19 cellular contexts compared by ENCODE assay signal in the genomic region with DNA sequence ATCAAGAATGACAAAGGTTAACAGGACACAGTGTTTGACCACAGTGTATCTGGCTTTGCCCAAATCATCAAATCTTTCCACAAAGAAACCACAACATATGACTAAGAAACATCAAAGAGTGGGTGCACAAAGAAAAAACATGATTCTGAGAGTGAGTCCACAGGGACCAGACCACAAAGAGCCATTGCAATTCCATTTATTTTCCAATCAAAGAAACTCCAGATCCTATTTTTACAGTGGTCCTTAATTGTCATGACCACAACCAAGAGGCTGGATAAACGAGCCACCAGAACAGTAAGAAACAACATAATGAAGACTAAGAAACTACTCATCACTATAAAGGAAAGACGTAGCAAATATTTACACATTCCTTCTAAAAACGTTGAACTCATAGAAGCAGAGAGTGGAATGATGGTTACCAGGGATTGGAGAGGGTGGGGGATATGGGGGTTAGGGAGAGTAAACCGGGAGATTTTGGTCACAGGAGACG.
DNase-seq lines count a peak whose midpoint lies in the region; ATAC-seq and TF ChIP-seq lines count a peak whose summit lies in the region.
"Had no signal": no experiment of that assay in that cellular context is flagged by ENCODE, and none has a peak within 500 bp of the region (broad histone marks: within the 10 kb centered on the region; RNA-seq: fewer than 3 reads in every experiment).

No MANE protein-coding gene starts in this region.

- no peak overlapping the region for H3K4me3 ChIP-seq in fibroblast of villous mesenchyme (ENCODE audit: low read depth, low read length)
- H3K4me3 ChIP-seq: cardiac muscle cell, lung had no signal

- H3K27ac Mint-ChIP-seq in activated naive CD8-positive, alpha-beta T cell treated with anti-CD3 and anti-CD28 coated beads, Interleukin-2, amount 50 U/mL, for 24 hours, result no peak overlapping the region
- H3K27ac Mint-ChIP-seq in activated naive CD8-positive, alpha-beta T cell treated with anti-CD3 and anti-CD28 coated beads for 36 hours, result no peak overlapping the region
- H3K27ac Mint-ChIP-seq: activated T-helper 17 cell treated with anti-CD3 and anti-CD28 coated beads, Interleukin-2, amount 50 U/mL, for 72 hours; stimulated activated naive CD8-positive, alpha-beta T cell treated with anti-CD3 and anti-CD28 coated beads, Interleukin-15, amount 100 ng/mL, for 72 hours had no signal

- H3K4me1 Mint-ChIP-seq in activated naive CD8-positive, alpha-beta T cell treated with anti-CD3 and anti-CD28 coated beads, Interleukin-2, amount 50 U/mL, for 24 hours, result no peaks in the 10 kb centered on the region
- H3K4me1 Mint-ChIP-seq in activated naive CD8-positive, alpha-beta T cell treated with anti-CD3 and anti-CD28 coated beads for 36 hours, result peaks cover 3% of the 10 kb centered on the region
- H3K4me1 Mint-ChIP-seq: activated T-helper 17 cell treated with anti-CD3 and anti-CD28 coated beads, Interleukin-2, amount 50 U/mL, for 72 hours; stimulated activated naive CD8-positive, alpha-beta T cell treated with anti-CD3 and anti-CD28 coated beads, Interleukin-15, amount 100 ng/mL, for 72 hours had no signal

- no peak for TF ChIP-seq CTCF in fibroblast of villous mesenchyme (IDR thresholded peaks at IDR 0.05; ENCODE audit: insufficient read depth, low read depth, low read length)
- no peak for TF ChIP-seq CTCF in GM13976 (IDR thresholded peaks at IDR 0.05; ENCODE audit: borderline replicate concordance, control extremely low read depth, extremely low read depth, insufficient read depth, missing control alignments)

- no peak for DNase-seq in activated naive CD8-positive, alpha-beta T cell treated with anti-CD3 and anti-CD28 coated beads, Interleukin-2, amount 50 U/mL, for 24 hours
- DNase-seq in activated naive CD8-positive, alpha-beta T cell treated with anti-CD3 and anti-CD28 coated beads for 36 hours, result no peak
- peak; percentile 96 for DNase-seq in SW480 (ENCODE audit: low spot score)
- peak; percentile 38 for DNase-seq in fibroblast of villous mesenchyme (ENCODE audit: low read depth)
- DNase-seq in GM13976 (ENCODE audit: low spot score), result no peak
- no peak for DNase-seq in MV-4-11 (lab: John Stamatoyannopoulos, UW)
- DNase-seq in effector CD4-positive, alpha-beta T cell, result no peak
- DNase-seq: 8988T; activated CD4-positive, alpha-beta T cell treated with anti-CD3 and anti-CD28 coated beads, Interleukin-2, amount 50 U/mL, for 4 hours; hypothalamus; Kasumi-1; NCI-H2081 treated with DMSO at 0.1 percent for 48 hours; Right ventricle myocardium superior; stimulated activated naive CD8-positive, alpha-beta T cell treated with anti-CD3 and anti-CD28 coated beads, Interleukin-15, amount 100 ng/mL, for 72 hours had no signal

- H3K27me3 Mint-ChIP-seq in activated naive CD8-positive, alpha-beta T cell treated with anti-CD3 and anti-CD28 coated beads, Interleukin-2, amount 50 U/mL, for 24 hours, result no peaks in the 10 kb centered on the region
- peaks cover 17% of the 10 kb centered on the region for H3K27me3 Mint-ChIP-seq in activated naive CD8-positive, alpha-beta T cell treated with anti-CD3 and anti-CD28 coated beads for 36 hours

- H3K4me3 Mint-ChIP-seq in activated naive CD8-positive, alpha-beta T cell treated with anti-CD3 and anti-CD28 coated beads, Interleukin-2, amount 50 U/mL, for 24 hours, result no peak overlapping the region
- no peak overlapping the region for H3K4me3 Mint-ChIP-seq in activated naive CD8-positive, alpha-beta T cell treated with anti-CD3 and anti-CD28 coated beads for 36 hours
- H3K4me3 Mint-ChIP-seq: activated T-helper 17 cell treated with anti-CD3 and anti-CD28 coated beads, Interleukin-2, amount 50 U/mL, for 72 hours; neural crest cell; stimulated activated naive CD8-positive, alpha-beta T cell treated with anti-CD3 and anti-CD28 coated beads, Interleukin-15, amount 100 ng/mL, for 72 hours had no signal

- in situ Hi-C loops in GM13976 (cut with MboI; ENCODE audit: low sequenced_read_pairs, unreplicated experiment), result no loop called here

- H3K9me3 Mint-ChIP-seq in activated naive CD8-positive, alpha-beta T cell treated with anti-CD3 and anti-CD28 coated beads, Interleukin-2, amount 50 U/mL, for 24 hours, result no peaks in the 10 kb centered on the region
- H3K9me3 Mint-ChIP-seq in activated naive CD8-positive, alpha-beta T cell treated with anti-CD3 and anti-CD28 coated beads for 36 hours, result no peaks in the 10 kb centered on the region
- H3K9me3 Mint-ChIP-seq: activated T-helper 17 cell treated with anti-CD3 and anti-CD28 coated beads, Interleukin-2, amount 50 U/mL, for 72 hours; neural crest cell; stimulated activated naive CD8-positive, alpha-beta T cell treated with anti-CD3 and anti-CD28 coated beads, Interleukin-15, amount 100 ng/mL, for 72 hours had no signal

- ATAC-seq in activated naive CD8-positive, alpha-beta T cell treated with anti-CD3 and anti-CD28 coated beads, Interleukin-2, amount 50 U/mL, for 24 hours, result peak; percentile 40
- ATAC-seq in HG03095 (IDR thresholded peaks at IDR 0.05; ENCODE audit: unreplicated experiment), result no peak
- ATAC-seq: activated T-helper 17 cell treated with anti-CD3 and anti-CD28 coated beads, Interleukin-2, amount 50 U/mL, for 72 hours; stimulated activated naive CD8-positive, alpha-beta T cell treated with anti-CD3 and anti-CD28 coated beads, Interleukin-15, amount 100 ng/mL, for 72 hours had no signal

- H3K36me3 Mint-ChIP-seq in activated naive CD8-positive, alpha-beta T cell treated with anti-CD3 and anti-CD28 coated beads, Interleukin-2, amount 50 U/mL, for 24 hours (ENCODE audit: low read depth), result no peaks in the 10 kb centered on the region
- H3K36me3 Mint-ChIP-seq in activated naive CD8-positive, alpha-beta T cell treated with anti-CD3 and anti-CD28 coated beads for 36 hours, result no peaks in the 10 kb centered on the region

Comparison
In these comparisons a context has a peak if more than half of its experiments do, and no peak if none do; other contexts are left out.
1. DNase-seq: peak in SW480 (single experiment) and fibroblast of villous mesenchyme (single experiment); none in activated naive CD8-positive, alpha-beta T cell treated with anti-CD3 and anti-CD28 coated beads, Interleukin-2, amount 50 U/mL, for 24 hours (single experiment), activated naive CD8-positive, alpha-beta T cell treated with anti-CD3 and anti-CD28 coated beads for 36 hours (single experiment), GM13976 (single experiment), MV-4-11 (single experiment) and effector CD4-positive, alpha-beta T cell (single experiment).